ENCODE assay signal across 8 cellular contexts in genomic region chr11:46381046-46381835, GRCh38. TPM values are rescaled to one million over a fixed set of nuclear protein-coding genes. Genes with fewer than 3 reads are reported as not detected.
DNase-seq lines count a peak whose midpoint lies in the region; ATAC-seq and TF ChIP-seq lines count a peak whose summit lies in the region.

A gene with protein sequence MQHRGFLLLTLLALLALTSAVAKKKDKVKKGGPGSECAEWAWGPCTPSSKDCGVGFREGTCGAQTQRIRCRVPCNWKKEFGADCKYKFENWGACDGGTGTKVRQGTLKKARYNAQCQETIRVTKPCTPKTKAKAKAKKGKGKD (plus strand): TSS chr11:46381669. CDS start chr11:46382058, 389 bp downstream.

- in situ Hi-C loops in T47D (cut with HindIII; ENCODE audit: low pct_unique_long_range_greater_than_20kb, low sequenced_read_pairs): no loop called here

- 0 to 1% (median 0%) methylated on average over 15 to 93 of the region's 97 CpGs for WGBS in stomach, 5 donors

- TF ChIP-seq POLR2A in stomach (IDR thresholded peaks at IDR 0.05): no peak

- ATAC-seq in left colon: peak; percentile 19
- ATAC-seq in GM19324 (IDR thresholded peaks at IDR 0.05; ENCODE audit: low FRiP score, unreplicated experiment): no peak
- no peak for ATAC-seq in GM19397 (IDR thresholded peaks at IDR 0.05; ENCODE audit: unreplicated experiment)

- peaks cover 12 to 25% (median 23%) of the 10 kb centered on the region in 4 donors for H3K36me3 ChIP-seq in stomach

- TF ChIP-seq CTCF in stomach (IDR thresholded peaks at IDR 0.05): no peak

- H3K4me3 ChIP-seq in stomach: peak within 1 kb of the TSS; percentile 62 to 73 (median 66)

- peaks cover 0 to 53% (median 0%) of the 10 kb centered on the region in 3 donors for H3K27me3 ChIP-seq in stomach

- H3K27ac ChIP-seq in stomach: peak within 1 kb of the TSS; percentile 46 to 93 (median 81)

- intact Hi-C loops in left colon (cut with DNase I, micrococcal nuclease) (loop anchor here in 1 of 2 donors (10.0 kb wide), 1 partner anchor 154 kb away; no protein-coding TSS in a partner anchor), stomach (cut with DNase I; ENCODE audit: low total_unique reads) (no loop called here)

- peaks cover 21 to 50% (median 35%) of the 10 kb centered on the region in 4 donors for H3K4me1 ChIP-seq in stomach

- H3K9me3 ChIP-seq in stomach: no peaks in the 10 kb centered on the region

- DNase-seq in DMS 273 (lab: John Stamatoyannopoulos, UW; ENCODE audit: unreplicated experiment) (peak; percentile 66), DMS 273 treated with DMSO at 0.1 percent for 48 hours (lab: John Stamatoyannopoulos, UW) (no peak), NCI-H1105 treated with DMSO at 0.1 percent for 48 hours (lab: John Stamatoyannopoulos, UW) (peak; percentile 48), T47D (ENCODE audit: low read depth in 1 of 2, low spot score in 1 of 2) (peak; percentile 62 to 69), left colon (peak in 1 of 2 donors; percentile 46), stomach (peak; percentile 48)

- TF ChIP-seq EP300 in stomach (IDR thresholded peaks at IDR 0.05): no peak

RNA-seq across cellular contexts. Expression of the gene that starts here (rescaled TPM):
- total RNA-seq in left colon: 100 to 1,000 TPM; 136 to 195 TPM
- 100 to 1,000 TPM in 1 of 5 donors, 10 to 100 TPM in 3, 1 to 10 TPM in 1; 5.5 to 151 (median 21.0) TPM for total RNA-seq in stomach
- polyA plus RNA-seq in stomach: 10 to 100 TPM; 22.5 to 56.5 (median 29.2) TPM
